In the genomic region with DNA sequence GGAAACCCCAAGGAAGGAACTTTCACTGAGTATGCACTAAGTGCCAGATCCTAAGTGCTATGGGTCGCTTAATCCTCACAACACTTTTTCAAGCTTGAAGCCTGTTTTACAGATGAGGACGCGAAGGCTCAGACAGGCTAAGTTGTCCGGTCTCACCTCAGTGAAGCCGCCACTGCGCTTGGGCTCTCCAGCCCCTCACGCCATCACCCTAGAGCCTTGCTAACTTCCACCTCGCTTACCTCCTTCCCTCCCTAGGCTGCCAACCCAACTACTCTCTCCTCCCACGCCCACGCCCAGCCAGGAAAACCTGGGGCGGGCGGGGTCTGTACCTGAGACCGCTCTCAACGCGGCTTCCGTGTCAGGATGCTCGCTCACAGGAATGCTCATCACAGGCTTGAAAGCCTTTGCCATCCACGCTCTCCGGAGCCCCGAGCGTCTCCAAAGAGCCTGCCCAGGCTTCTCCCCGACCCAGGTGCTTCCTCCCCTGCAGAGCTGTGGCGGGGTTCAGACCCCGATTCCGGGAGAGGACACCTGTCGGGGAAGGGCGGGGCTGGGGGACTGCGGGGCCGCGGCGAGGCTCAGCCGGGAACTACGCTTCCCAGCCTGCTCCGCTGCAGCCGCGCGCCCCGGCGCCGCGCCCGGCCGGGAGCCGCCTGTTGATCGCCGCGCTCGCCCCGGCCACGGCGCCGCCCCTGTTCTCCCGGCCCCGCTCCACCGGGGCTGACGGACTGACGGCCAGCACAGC, we compare ENCODE assay signal across 8 cellular contexts. TPM values are rescaled to one million over a fixed set of nuclear protein-coding genes. Genes with fewer than 3 reads are reported as not detected.
DNase-seq lines count a peak whose midpoint lies in the region; ATAC-seq and TF ChIP-seq lines count a peak whose summit lies in the region.

A gene (plus strand): TSS at position 656 of the 745 bp plus-strand sequence. CDS start 14,845 bp downstream, outside the sequence.

- H3K27me3 ChIP-seq in Caco-2 (replicated peaks; ENCODE audit: control insufficient read depth, insufficient read depth, low read length) (no peaks in the 10 kb centered on the region; the same call in 1 of the 2 replicates), iPS-20b (ENCODE audit: insufficient read depth, low read length) (peaks cover 74% of the 10 kb centered on the region), skeletal muscle satellite cell (ENCODE audit: control insufficient read depth, insufficient read depth, low read length) (peaks cover 34% of the 10 kb centered on the region)

- no TSS peak for BruUV-seq in Caco-2 (replicated peaks; lab: Mats Ljungman, UMichigan)

- no peaks in the 10 kb centered on the region for H3K9me3 Mint-ChIP-seq in Caco-2 (ENCODE audit: unreplicated experiment)

- H3K4me1 Mint-ChIP-seq in Caco-2 (ENCODE audit: low read depth, unreplicated experiment), result peaks cover 7% of the 10 kb centered on the region

- no peak for TF ChIP-seq CTCF in Caco-2 (IDR thresholded peaks at IDR 0.05; ENCODE audit: insufficient read depth in 1 of 2, low read depth in 1 of 2, low read length in 1 of 2, severe bottlenecking in 1 of 2, unreplicated experiment in 1 of 2)

- no peak within 1 kb of the TSS for H3K27ac ChIP-seq in iPS-20b (ENCODE audit: low read length)

- no peaks in the 10 kb centered on the region for H3K36me3 ChIP-seq in Caco-2 (ENCODE audit: control insufficient read depth, insufficient read depth, low read length)
- no peaks in the 10 kb centered on the region for H3K36me3 ChIP-seq in iPS-20b (ENCODE audit: insufficient read depth, low read depth, low read length)
- no peaks in the 10 kb centered on the region for H3K36me3 ChIP-seq in skeletal muscle satellite cell (ENCODE audit: insufficient read depth, low read length)

- H3K4me1 ChIP-seq in Caco-2 (no peaks in the 10 kb centered on the region), iPS-20b (ENCODE audit: insufficient read depth, low read length) (peaks cover 5% of the 10 kb centered on the region; the same call in 1 of the 2 replicates), skeletal muscle satellite cell (ENCODE audit: control insufficient read depth, insufficient read depth, low read length) (peaks cover 11% of the 10 kb centered on the region)

- H3K36me3 Mint-ChIP-seq in Caco-2 (ENCODE audit: insufficient read depth, unreplicated experiment), result no peaks in the 10 kb centered on the region

- ATAC-seq in GM19438 (IDR thresholded peaks at IDR 0.05; ENCODE audit: low read depth, unreplicated experiment), result peak; percentile 77
- ATAC-seq in HG03565 (IDR thresholded peaks at IDR 0.05; ENCODE audit: unreplicated experiment), result peak; percentile 53

- H3K4me2 ChIP-seq in skeletal muscle satellite cell (ENCODE audit: low read length), result peak within 1 kb of the TSS; percentile 81

- H3K9ac ChIP-seq in iPS-20b (ENCODE audit: low read depth, low read length), result 0 out of 2 replicates have a peak within 1 kb of the TSS, but pooled peaks have one; percentile 14
- peak within 1 kb of the TSS; percentile 60 for H3K9ac ChIP-seq in skeletal muscle satellite cell (ENCODE audit: low read depth, low read length)

- intact Hi-C loops in Caco-2 (cut with micrococcal nuclease; ENCODE audit: unreplicated experiment), result no loop called here
- intact Hi-C loops in T-helper 1 cell treated with Interleukin-12 subunit alpha and Interleukin-12 subunit beta and Interleukin-4 antibody, amounts not matched to agents 30 ng/mL and 1 ng/mL, for 36 hours (cut with micrococcal nuclease), result loop anchor here (1.0 to 5.0 kb wide), 3 partner anchors 15 to 76 kb away; a partner anchor contains a TSS

- H3K9me3 ChIP-seq in Caco-2, result no peaks in the 10 kb centered on the region
- H3K9me3 ChIP-seq in iPS-20b (ENCODE audit: insufficient read depth, low read depth, low read length), result no peaks in the 10 kb centered on the region
- H3K9me3 ChIP-seq in skeletal muscle satellite cell (replicated peaks; ENCODE audit: low read length), result no peaks in the 10 kb centered on the region

- H3K27me3 Mint-ChIP-seq in Caco-2 (ENCODE audit: insufficient read depth, unreplicated experiment), result peaks cover 40% of the 10 kb centered on the region

- DNase-seq in Caco-2 (peak in 1 of 2 experiments; percentile 41), T47D (ENCODE audit: low read depth in 1 of 2, low spot score in 1 of 2) (peak; percentile 66 to 81), NOMO-1 treated with dmso at 0.1 percent for 144 hours (lab: John Stamatoyannopoulos, UW; ENCODE audit: unreplicated experiment) (no peak)

- CTCF ChIA-PET in Caco-2 (lab: Charles Lee), result no interaction called here

- in situ Hi-C loops in T47D (cut with HindIII; ENCODE audit: low pct_unique_long_range_greater_than_20kb, low sequenced_read_pairs), result no loop called here

- H3K4me3 ChIP-seq in Caco-2 (ENCODE audit: low read depth, low read length) (peak within 1 kb of the TSS; percentile 50), iPS-20b (ENCODE audit: low read length) (peak within 1 kb of the TSS; percentile 75), skeletal muscle satellite cell (ENCODE audit: low read length) (peak within 1 kb of the TSS; percentile 72)

- POLR2A ChIA-PET in Caco-2 (lab: Charles Lee), result no interaction called here

- H3K4me3 Mint-ChIP-seq in Caco-2 (ENCODE audit: unreplicated experiment), result peak within 1 kb of the TSS; percentile 74

- no peak within 1 kb of the TSS for H3K27ac Mint-ChIP-seq in Caco-2 (ENCODE audit: unreplicated experiment)

RNA-seq across cellular contexts. Expression of the gene that starts here (rescaled TPM):
- 0.23 and 0.52 TPM in 2 replicates for total RNA-seq in Caco-2 (2022)
- total RNA-seq in T-helper 1 cell treated with Interleukin-12 subunit alpha and Interleukin-12 subunit beta and Interleukin-4 antibody, amounts not matched to agents 30 ng/mL and 1 ng/mL, for 36 hours, result 10.0 and 10.6 TPM in 2 replicates
- total RNA-seq in skeletal muscle satellite cell (2012; rRNA removed), result 6.8 and 8.4 TPM in 2 replicates
